ENCODE assay signal across 19 cellular contexts in genomic region chr6:2708456-2708855, GRCh38. TPM values are rescaled to one million over a fixed set of nuclear protein-coding genes. Genes with fewer than 3 reads are reported as not detected.
DNase-seq lines count a peak whose midpoint lies in the region; ATAC-seq and TF ChIP-seq lines count a peak whose summit lies in the region.
"Had no signal": no experiment of that assay in that cellular context is flagged by ENCODE, and none has a peak within 500 bp of the region (broad histone marks: within the 10 kb centered on the region; RNA-seq: fewer than 3 reads in every experiment).

No MANE protein-coding gene starts in this region.

- ATAC-seq in HG03175 (IDR thresholded peaks at IDR 0.05; ENCODE audit: unreplicated experiment) (no peak), GM18519 (IDR thresholded peaks at IDR 0.05; ENCODE audit: low FRiP score, unreplicated experiment) (no peak)
- ATAC-seq: HCT116, Right ventricle myocardium inferior had no signal

- H3K4me1 ChIP-seq in GM23248 (ENCODE audit: insufficient read depth) (no peaks in the 10 kb centered on the region; the same call in 1 of the 2 replicates), skeletal muscle satellite cell (ENCODE audit: control insufficient read depth, insufficient read depth, low read length) (peaks cover 10% of the 10 kb centered on the region)

- TF ChIP-seq CTCF in cardiac fibroblast (IDR thresholded peaks at IDR 0.05; ENCODE audit: low read depth, low read length) = no peak
- no peak for TF ChIP-seq CTCF in fibroblast of villous mesenchyme (IDR thresholded peaks at IDR 0.05; ENCODE audit: insufficient read depth, low read depth, low read length)

- no peak overlapping the region for H3K9ac ChIP-seq in GM23248
- H3K9ac ChIP-seq in skeletal muscle satellite cell (ENCODE audit: low read depth, low read length) = no peak overlapping the region

- no peaks in the 10 kb centered on the region for H3K9me3 ChIP-seq in GM23248 (ENCODE audit: low read depth)
- H3K9me3 ChIP-seq in skeletal muscle satellite cell (replicated peaks; ENCODE audit: low read length) = peaks cover 2% of the 10 kb centered on the region

- no peaks in the 10 kb centered on the region for H4K20me1 ChIP-seq in GM23248 (ENCODE audit: insufficient read depth)

- peak; percentile 3 for DNase-seq in GM23248
- peak; percentile 76 to 79 for DNase-seq in cardiac fibroblast (ENCODE audit: low read depth in 2 of 2)
- peak; percentile 77 for DNase-seq in fibroblast of villous mesenchyme (ENCODE audit: low read depth)
- no peak for DNase-seq in T1000 (lab: John Stamatoyannopoulos, UW)
- DNase-seq in T-helper 1 cell = no peak
- DNase-seq: DMS53, GDM1, KBM-7, NCI-H1105 treated with DMSO at 0.1 percent for 48 hours, NCI-H2081, NCI-H2171, NCI-H446 treated with DMSO at 0.1 percent for 48 hours, NCI-H526 treated with DMSO at 0.1 percent for 48 hours, OCI-M1 had no signal

- H3K27me3 ChIP-seq in GM23248 (replicated peaks; ENCODE audit: insufficient read depth) = no peaks in the 10 kb centered on the region
- H3K27me3 ChIP-seq in skeletal muscle satellite cell (ENCODE audit: control insufficient read depth, insufficient read depth, low read length) = no peaks in the 10 kb centered on the region

- H3K79me2 ChIP-seq in GM23248 (ENCODE audit: insufficient read depth) = no peaks in the 10 kb centered on the region

- no peak overlapping the region for H2AFZ ChIP-seq in GM23248

- H3K4me2 ChIP-seq in GM23248 (ENCODE audit: unreplicated experiment) (no peak overlapping the region), skeletal muscle satellite cell (ENCODE audit: low read length) (peak overlapping the region; percentile 45)

- in situ Hi-C loops in GM23248 (cut with MboI) = no loop called here

- peaks cover 2% of the 10 kb centered on the region for H3F3A ChIP-seq in GM23248 (ENCODE audit: insufficient read depth)

- no peaks in the 10 kb centered on the region for H3K9me2 ChIP-seq in GM23248 (ENCODE audit: insufficient read depth)

- WGBS in GM23248 (ENCODE audit: low coverage in 1 of 2, low lambda C conversion rate in 2 of 2, missing lambda C conversion rate in 2 of 2), 2 experiments = 70 to 78% methylated on average over 5 of the region's 5 CpGs

- H3K36me3 ChIP-seq in GM23248 (ENCODE audit: low read depth) (no peaks in the 10 kb centered on the region), skeletal muscle satellite cell (ENCODE audit: insufficient read depth, low read length) (no peaks in the 10 kb centered on the region)

- H3K27ac ChIP-seq in GM23248 = no peak overlapping the region

- H3K4me3 ChIP-seq in GM23248 (no peak overlapping the region), cardiac fibroblast (replicated peaks in 1 of 2; ENCODE audit: low read depth in 2 of 2, low read length in 2 of 2) (no peak overlapping the region), fibroblast of villous mesenchyme (ENCODE audit: low read depth, low read length) (no peak overlapping the region), skeletal muscle satellite cell (ENCODE audit: low read length) (no peak overlapping the region)

RNA-seq across cellular contexts. Expression of gene MYLK4, which starts 42.3 kb away (rescaled TPM):
- total RNA-seq in GM23248 (2014; rRNA removed; shearing (Covaris generic)) = 0.43 and 0.51 TPM in 2 replicates
- polyA plus RNA-seq in GM23248 (2016; fragmentation: Nextera tagmentation; extraction: Ambion mirVana) = 0.20 and 0.24 TPM in 2 replicates
- total RNA-seq in fibroblast of villous mesenchyme = 0.43 and 0.64 TPM in 2 replicates
- 0.22 and 0.25 TPM in 2 replicates for total RNA-seq in skeletal muscle satellite cell (2012; rRNA removed)

RNA-seq across cellular contexts. Expression of gene WRNIP1, which starts 56.7 kb away (rescaled TPM):
- 63.1 and 64.9 TPM in 2 replicates for total RNA-seq in GM23248 (2014; rRNA removed; shearing (Covaris generic))
- polyA plus RNA-seq in GM23248 (2016; fragmentation: Nextera tagmentation; extraction: Ambion mirVana) = 16.8 and 17.0 TPM in 2 replicates
- total RNA-seq in fibroblast of villous mesenchyme = 35.1 and 38.0 TPM in 2 replicates
- 24.6 and 34.9 TPM in 2 replicates for total RNA-seq in skeletal muscle satellite cell (2012; rRNA removed)

Comparison
In these comparisons a context has a peak if more than half of its experiments do, and no peak if none do; other contexts are left out.
1. DNase-seq: peak in GM23248 (single experiment), cardiac fibroblast (2 of 2) and fibroblast of villous mesenchyme (single experiment); none in T1000 (single experiment) and T-helper 1 cell (0 of 5).